ENCODE assay signal across 8 cellular contexts in the genomic region with DNA sequence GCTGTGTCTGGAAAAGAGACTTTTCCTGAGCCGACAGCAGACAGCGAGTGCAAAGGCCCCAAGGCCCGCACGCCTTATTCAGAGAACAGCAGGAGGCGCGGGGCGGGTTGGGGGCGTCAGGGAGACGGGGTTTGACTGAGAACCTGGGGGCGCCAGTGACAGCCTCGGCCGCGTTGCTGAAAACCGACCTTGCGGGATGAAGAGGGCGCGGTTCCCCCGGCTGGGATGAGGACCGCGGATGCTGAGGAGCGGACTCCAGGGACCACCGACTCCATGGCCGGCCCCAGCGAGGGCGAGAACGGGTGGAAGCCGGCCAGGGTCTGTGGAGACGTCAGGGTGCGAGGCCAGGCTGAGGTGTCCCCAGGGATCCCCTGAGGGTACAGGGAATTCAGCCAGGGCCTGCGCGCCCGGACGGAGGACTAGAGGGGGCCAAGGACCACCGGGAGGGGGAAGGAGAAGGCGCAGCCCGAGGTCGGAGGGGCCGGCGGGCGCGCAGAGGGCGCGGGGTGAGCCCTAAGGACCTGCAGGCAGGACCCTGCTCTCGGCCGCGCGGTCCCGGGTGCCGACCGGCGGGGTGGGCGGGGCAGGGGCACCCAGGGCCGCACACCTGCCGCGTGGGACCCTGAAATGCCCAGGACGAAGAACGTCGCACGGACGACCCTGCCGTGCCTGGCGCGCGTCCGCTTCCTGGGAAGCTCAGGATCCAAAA. TPM values are rescaled to one million over a fixed set of nuclear protein-coding genes. Genes with fewer than 3 reads are reported as not detected.
A peak's percentile ranks its signal among the peaks of the same experiment; 100 is the strongest.
DNase-seq lines count a peak whose midpoint lies in the region; ATAC-seq and TF ChIP-seq lines count a peak whose summit lies in the region.

No MANE protein-coding gene starts in this region.

- H3K27me3 Mint-ChIP-seq in chondrocyte (ENCODE audit: low read depth), result no peaks in the 10 kb centered on the region
- peaks cover 26% of the 10 kb centered on the region for H3K27me3 Mint-ChIP-seq in neural progenitor cell (ENCODE audit: insufficient read depth, low read depth)

- peak overlapping the region; percentile 99 for H2AFZ ChIP-seq in neural progenitor cell (replicated peaks)

- no peak overlapping the region for H3K9ac ChIP-seq in neural progenitor cell

- H3K4me1 ChIP-seq in neural progenitor cell, result peaks cover 6% of the 10 kb centered on the region
- H3K4me1 ChIP-seq in SJCRH30, result no peaks in the 10 kb centered on the region

- peak; percentile 3 for ATAC-seq in HG02938 (IDR thresholded peaks at IDR 0.05; ENCODE audit: unreplicated experiment)

- H3K27me3 ChIP-seq in neural progenitor cell (peaks cover 66% of the 10 kb centered on the region), SJCRH30 (no peaks in the 10 kb centered on the region)

- H3K36me3 Mint-ChIP-seq in chondrocyte (ENCODE audit: low read depth), result no peaks in the 10 kb centered on the region
- no peaks in the 10 kb centered on the region for H3K36me3 Mint-ChIP-seq in neural progenitor cell

- peak overlapping the region; percentile 36 for H3K27ac Mint-ChIP-seq in chondrocyte (ENCODE audit: unreplicated experiment)
- H3K27ac Mint-ChIP-seq in neural progenitor cell, result no peak overlapping the region

- H3K4me3 ChIP-seq in neural progenitor cell (peak overlapping the region; percentile 75), SJCRH30 (no peak overlapping the region)

- peak; percentile 35 for DNase-seq in COLO668 (lab: John Stamatoyannopoulos, UW; ENCODE audit: unreplicated experiment)
- DNase-seq in chondrocyte (ENCODE audit: low spot score), result peak; percentile 79
- peak; percentile 50 for DNase-seq in neural progenitor cell (ENCODE audit: low spot score)
- no peak for DNase-seq in NCI-H1930 (lab: John Stamatoyannopoulos, UW)
- no peak for DNase-seq in SJCRH30
- no peak for DNase-seq in T1000 (lab: John Stamatoyannopoulos, UW)
- no peak for DNase-seq in NCI-H1436 (lab: John Stamatoyannopoulos, UW)

- no peak for TF ChIP-seq CTCF in chondrocyte (IDR thresholded peaks at IDR 0.05)
- TF ChIP-seq CTCF in neural progenitor cell (IDR thresholded peaks at IDR 0.05), result no peak

- H3K4me3 Mint-ChIP-seq in chondrocyte (ENCODE audit: unreplicated experiment) (peak overlapping the region; percentile 77), neural progenitor cell (peak overlapping the region; percentile 81)

- H3K4me2 ChIP-seq in neural progenitor cell, result peak overlapping the region; percentile 83

- H3K27ac ChIP-seq in neural progenitor cell, result no peak overlapping the region
- H3K27ac ChIP-seq in SJCRH30, result no peak overlapping the region

- H4K20me1 ChIP-seq in neural progenitor cell (ENCODE audit: low read depth), result peaks cover 28% of the 10 kb centered on the region

- no peaks in the 10 kb centered on the region for H3K9me3 Mint-ChIP-seq in chondrocyte (ENCODE audit: low read depth)
- H3K9me3 Mint-ChIP-seq in neural progenitor cell, result no peaks in the 10 kb centered on the region

- H3K79me2 ChIP-seq in neural progenitor cell (ENCODE audit: low read depth), result no peaks in the 10 kb centered on the region

- H3K9me3 ChIP-seq in neural progenitor cell (ENCODE audit: low read depth) (no peaks in the 10 kb centered on the region), SJCRH30 (replicated peaks) (no peaks in the 10 kb centered on the region)

- no peaks in the 10 kb centered on the region for H3K36me3 ChIP-seq in neural progenitor cell
- H3K36me3 ChIP-seq in SJCRH30, result no peaks in the 10 kb centered on the region

- H3K4me1 Mint-ChIP-seq in chondrocyte (ENCODE audit: low read depth) (peaks cover 15% of the 10 kb centered on the region), neural progenitor cell (no peaks in the 10 kb centered on the region)

- H3F3A ChIP-seq in neural progenitor cell (ENCODE audit: low read depth), result peaks cover 8% of the 10 kb centered on the region

RNA-seq across cellular contexts. Expression of a gene that starts 0.8 kb away (rescaled TPM):
- total RNA-seq in chondrocyte (9.3 to 17.3 TPM (median 13.4 TPM) in 3 replicates), neural progenitor cell (ENCODE audit: low replicate concordance) (0.34 and 0.68 TPM in 2 replicates)
- 0.15 and 0.20 TPM in 2 replicates for total RNA-seq in SJCRH30 (2014; rRNA removed; shearing (Covaris generic))

RNA-seq across cellular contexts. Expression of a gene that starts 49.2 kb away (rescaled TPM):
- 71.9 to 89.8 TPM (median 74.0 TPM) in 3 replicates for total RNA-seq in chondrocyte
- total RNA-seq in neural progenitor cell (ENCODE audit: low replicate concordance), result 60.8 and 65.3 TPM in 2 replicates
- 40.1 and 43.8 TPM in 2 replicates for total RNA-seq in SJCRH30 (2014; rRNA removed; shearing (Covaris generic))

Comparison
In these comparisons a context has a peak if more than half of its experiments do, and no peak if none do; other contexts are left out.
1. DNase-seq: peak in COLO668 (single experiment), chondrocyte (single experiment) and neural progenitor cell (single experiment); none in NCI-H1930 (0 of 2), SJCRH30 (0 of 2), T1000 (single experiment) and NCI-H1436 (single experiment).